In the genomic region with DNA sequence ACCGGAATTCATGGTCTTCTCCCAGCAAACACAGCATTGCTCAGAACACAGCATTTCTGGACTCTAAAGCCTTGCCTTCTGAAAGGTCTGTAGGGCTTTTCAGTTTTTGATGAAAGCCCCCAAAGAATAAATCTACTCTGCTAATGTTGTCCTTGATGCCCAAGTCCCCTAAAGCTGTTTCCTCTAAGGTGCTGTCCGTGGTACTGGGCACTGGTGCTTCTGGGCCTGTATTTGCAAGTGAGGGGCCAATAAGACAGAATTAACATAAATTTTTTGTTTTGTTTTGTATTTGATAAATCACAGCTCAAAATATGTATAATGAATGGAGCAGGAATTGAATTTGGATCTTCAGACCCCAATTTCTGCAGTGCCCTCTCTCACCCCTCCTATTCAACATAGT, we compare ENCODE assay signal across 1 cellular context.
TF ChIP-seq lines count a peak whose summit lies in the region.

No MANE protein-coding gene starts in this region.

TF ChIP-seq in HepG2, 621 proteins besides CTCF, POLR2A, EP300 and RAD21:
- no peak for TF ChIP-seq HOXD1 (CRISPR knock-in tag; IDR thresholded peaks at IDR 0.05)
- no peak for TF ChIP-seq ZNF30 (CRISPR knock-in tag; IDR thresholded peaks at IDR 0.05)
- TF ChIP-seq, protein P1, sequence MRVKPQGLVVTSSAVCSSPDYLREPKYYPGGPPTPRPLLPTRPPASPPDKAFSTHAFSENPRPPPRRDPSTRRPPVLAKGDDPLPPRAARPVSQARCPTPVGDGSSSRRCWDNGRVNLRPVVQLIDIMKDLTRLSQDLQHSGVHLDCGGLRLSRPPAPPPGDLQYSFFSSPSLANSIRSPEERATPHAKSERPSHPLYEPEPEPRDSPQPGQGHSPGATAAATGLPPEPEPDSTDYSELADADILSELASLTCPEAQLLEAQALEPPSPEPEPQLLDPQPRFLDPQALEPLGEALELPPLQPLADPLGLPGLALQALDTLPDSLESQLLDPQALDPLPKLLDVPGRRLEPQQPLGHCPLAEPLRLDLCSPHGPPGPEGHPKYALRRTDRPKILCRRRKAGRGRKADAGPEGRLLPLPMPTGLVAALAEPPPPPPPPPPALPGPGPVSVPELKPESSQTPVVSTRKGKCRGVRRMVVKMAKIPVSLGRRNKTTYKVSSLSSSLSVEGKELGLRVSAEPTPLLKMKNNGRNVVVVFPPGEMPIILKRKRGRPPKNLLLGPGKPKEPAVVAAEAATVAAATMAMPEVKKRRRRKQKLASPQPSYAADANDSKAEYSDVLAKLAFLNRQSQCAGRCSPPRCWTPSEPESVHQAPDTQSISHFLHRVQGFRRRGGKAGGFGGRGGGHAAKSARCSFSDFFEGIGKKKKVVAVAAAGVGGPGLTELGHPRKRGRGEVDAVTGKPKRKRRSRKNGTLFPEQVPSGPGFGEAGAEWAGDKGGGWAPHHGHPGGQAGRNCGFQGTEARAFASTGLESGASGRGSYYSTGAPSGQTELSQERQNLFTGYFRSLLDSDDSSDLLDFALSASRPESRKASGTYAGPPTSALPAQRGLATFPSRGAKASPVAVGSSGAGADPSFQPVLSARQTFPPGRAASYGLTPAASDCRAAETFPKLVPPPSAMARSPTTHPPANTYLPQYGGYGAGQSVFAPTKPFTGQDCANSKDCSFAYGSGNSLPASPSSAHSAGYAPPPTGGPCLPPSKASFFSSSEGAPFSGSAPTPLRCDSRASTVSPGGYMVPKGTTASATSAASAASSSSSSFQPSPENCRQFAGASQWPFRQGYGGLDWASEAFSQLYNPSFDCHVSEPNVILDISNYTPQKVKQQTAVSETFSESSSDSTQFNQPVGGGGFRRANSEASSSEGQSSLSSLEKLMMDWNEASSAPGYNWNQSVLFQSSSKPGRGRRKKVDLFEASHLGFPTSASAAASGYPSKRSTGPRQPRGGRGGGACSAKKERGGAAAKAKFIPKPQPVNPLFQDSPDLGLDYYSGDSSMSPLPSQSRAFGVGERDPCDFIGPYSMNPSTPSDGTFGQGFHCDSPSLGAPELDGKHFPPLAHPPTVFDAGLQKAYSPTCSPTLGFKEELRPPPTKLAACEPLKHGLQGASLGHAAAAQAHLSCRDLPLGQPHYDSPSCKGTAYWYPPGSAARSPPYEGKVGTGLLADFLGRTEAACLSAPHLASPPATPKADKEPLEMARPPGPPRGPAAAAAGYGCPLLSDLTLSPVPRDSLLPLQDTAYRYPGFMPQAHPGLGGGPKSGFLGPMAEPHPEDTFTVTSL (CRISPR knock-in tag; IDR thresholded peaks at IDR 0.05; ENCODE audit: borderline replicate concordance): no peak
- TF ChIP-seq ZNF142 (CRISPR knock-in tag; IDR thresholded peaks at IDR 0.05): no peak
- peak; percentile 92 for TF ChIP-seq MIER2 (CRISPR knock-in tag; IDR thresholded peaks at IDR 0.05)
- peak; percentile 54 to 94 for TF ChIP-seq REST (IDR thresholded peaks at IDR 0.05; ENCODE audit: borderline replicate concordance in 1 of 2, low read depth in 1 of 2, low read length in 2 of 2)
- no peak for TF ChIP-seq CBX1 (IDR thresholded peaks at IDR 0.05; ENCODE audit: low read depth)
- no peak for TF ChIP-seq ZNF12 (CRISPR knock-in tag; IDR thresholded peaks at IDR 0.05)
- TF ChIP-seq CHCHD3 (CRISPR knock-in tag; IDR thresholded peaks at IDR 0.05): no peak
- no peak for TF ChIP-seq ZBTB25 (CRISPR knock-in tag; IDR thresholded peaks at IDR 0.05)
- TF ChIP-seq ZNF382 (CRISPR knock-in tag; IDR thresholded peaks at IDR 0.05; ENCODE audit: borderline replicate concordance): no peak
- TF ChIP-seq TCF7 (IDR thresholded peaks at IDR 0.05; ENCODE audit: low read depth): no peak
- no peak for TF ChIP-seq ATF7 (IDR thresholded peaks at IDR 0.05)
- no peak for TF ChIP-seq ATF7 (CRISPR knock-in tag; IDR thresholded peaks at IDR 0.05)
- no peak for TF ChIP-seq PHF8 (CRISPR knock-in tag; IDR thresholded peaks at IDR 0.05)
- TF ChIP-seq ESRRA (CRISPR knock-in tag; IDR thresholded peaks at IDR 0.05; ENCODE audit: low read depth): no peak
